ENCODE assay signal across 24 cellular contexts in genomic region chr15:89196241-89196640, GRCh38. TPM values are rescaled to one million over a fixed set of nuclear protein-coding genes. Genes with fewer than 3 reads are reported as not detected.
DNase-seq lines count a peak whose midpoint lies in the region; ATAC-seq and TF ChIP-seq lines count a peak whose summit lies in the region.
"Had no signal": no experiment of that assay in that cellular context is flagged by ENCODE, and none has a peak within 500 bp of the region (broad histone marks: within the 10 kb centered on the region; RNA-seq: fewer than 3 reads in every experiment).

No MANE protein-coding gene starts in this region.

- intact Hi-C loops in left ventricle myocardium inferior (cut with micrococcal nuclease) = no loop called here
- intact Hi-C loops in dorsolateral prefrontal cortex (cut with DNase I) = loop anchor here in 1 of 2 donors (10.0 kb wide), 1 partner anchor 291 kb away; no protein-coding TSS in a partner anchor

- H3K4me1 ChIP-seq in left ventricle myocardium inferior = peaks cover 59% of the 10 kb centered on the region
- H3K4me1 ChIP-seq in right atrium auricular region = peaks cover 0 to 17% of the 10 kb centered on the region in 2 donors
- peaks cover 38% of the 10 kb centered on the region for H3K4me1 ChIP-seq in osteoblast (ENCODE audit: insufficient read depth, low read length)
- H3K4me1 ChIP-seq: Peyer's patch, SJSA1, uterus had no signal

- no peak for TF ChIP-seq CTCF in left ventricle myocardium inferior (IDR thresholded peaks at IDR 0.05; ENCODE audit: borderline replicate concordance)
- no peak for TF ChIP-seq CTCF in right atrium auricular region (IDR thresholded peaks at IDR 0.05)
- no peak for TF ChIP-seq CTCF in dorsolateral prefrontal cortex (IDR thresholded peaks at IDR 0.05 in 54 of 56, conservative IDR thresholded peaks at IDR 0.05 in 2 of 56; ENCODE audit: low read depth in 1 of 56, partially characterized antibody in 56 of 56)
- TF ChIP-seq CTCF in osteoblast (IDR thresholded peaks at IDR 0.05; ENCODE audit: extremely low read depth, low read depth, low read length) = no peak
- no peak for TF ChIP-seq CTCF in type B pancreatic cell (conservative IDR thresholded peaks at IDR 0.05)

- H3K4me1 Mint-ChIP-seq in type B pancreatic cell (ENCODE audit: unreplicated experiment) = peaks cover 24% of the 10 kb centered on the region
- H3K4me1 Mint-ChIP-seq: memory B cell had no signal

- DNase-seq in left ventricle myocardium inferior (no peak), right atrium auricular region (ENCODE audit: low spot score) (no peak), dorsolateral prefrontal cortex (no peak), osteoblast (ENCODE audit: insufficient read length, low spot score, missing footprints) (peak; percentile 77), type B pancreatic cell (ENCODE audit: extremely low spot score, unreplicated experiment) (no peak), NCI-H526 (lab: John Stamatoyannopoulos, UW) (no peak), NCI-H510A treated with DMSO at 0.1 percent for 48 hours (lab: John Stamatoyannopoulos, UW) (no peak)
- DNase-seq: activated CD4-positive, alpha-beta T cell treated with anti-CD3 and anti-CD28 coated beads, Interleukin-2, amount 50 U/mL, for 1 hour; effector CD8-positive, alpha-beta T cell; Peyer's patch; retina; uterus had no signal

- H3K36me3 ChIP-seq in left ventricle myocardium inferior (peaks cover 83% of the 10 kb centered on the region), right atrium auricular region (peaks cover 71% of the 10 kb centered on the region), osteoblast (ENCODE audit: insufficient read depth, low read length) (peaks cover 44% of the 10 kb centered on the region)
- H3K36me3 ChIP-seq: uterus had no signal

- H4K20me1 ChIP-seq in osteoblast (ENCODE audit: insufficient read depth, low read length) = no peaks in the 10 kb centered on the region
- H4K20me1 ChIP-seq: BLaER1 treated with 17β-estradiol and CSF1 and Interleukin-3, amounts not matched to agents 10 nM and 100 nM had no signal

- H2AFZ ChIP-seq in osteoblast (ENCODE audit: low read length) = no peak overlapping the region

- H3K4me3 ChIP-seq in left ventricle myocardium inferior (no peak overlapping the region), right atrium auricular region (no peak overlapping the region), dorsolateral prefrontal cortex (no peak overlapping the region), osteoblast (ENCODE audit: insufficient read depth, low read length) (no peak overlapping the region)
- H3K4me3 ChIP-seq: BLaER1 treated with 17β-estradiol and CSF1 and Interleukin-3, amounts not matched to agents 10 nM and 100 nM; Peyer's patch; SJSA1; stomach; uterus had no signal

- no peaks in the 10 kb centered on the region for H3K79me2 ChIP-seq in osteoblast (ENCODE audit: insufficient read depth, low read length)

- H3K36me3 Mint-ChIP-seq in type B pancreatic cell = peaks cover 17% of the 10 kb centered on the region

- H3K4me2 ChIP-seq in osteoblast (ENCODE audit: insufficient read depth, low read length) = peak overlapping the region; percentile 10
- H3K4me2 ChIP-seq: BLaER1 treated with 17β-estradiol and CSF1 and Interleukin-3, amounts not matched to agents 10 nM and 100 nM had no signal

- H3K27me3 Mint-ChIP-seq in type B pancreatic cell = no peaks in the 10 kb centered on the region
- H3K27me3 Mint-ChIP-seq: memory B cell had no signal

- H3K27ac ChIP-seq in left ventricle myocardium inferior (replicated peaks) (peak overlapping the region; percentile 66), right atrium auricular region (peak overlapping the region in 1 of 2 donors; percentile 45), dorsolateral prefrontal cortex (peak overlapping the region in 57 of 59 donors; percentile 7 to 99 (median 92)), osteoblast (ENCODE audit: low read depth, low read length) (peak overlapping the region; percentile 84)
- H3K27ac ChIP-seq: BLaER1 treated with 17β-estradiol and CSF1 and Interleukin-3, amounts not matched to agents 10 nM and 100 nM; Peyer's patch; SJSA1; uterus had no signal

- H3K27me3 ChIP-seq in left ventricle myocardium inferior (ENCODE audit: low read depth) (no peaks in the 10 kb centered on the region), right atrium auricular region (no peaks in the 10 kb centered on the region), dorsolateral prefrontal cortex (no peaks in the 10 kb centered on the region), osteoblast (ENCODE audit: insufficient read depth, low read length) (no peaks in the 10 kb centered on the region)
- H3K27me3 ChIP-seq: BLaER1 treated with 17β-estradiol and CSF1 and Interleukin-3, amounts not matched to agents 10 nM and 100 nM; Peyer's patch; SJSA1; stomach; uterus had no signal

- no peaks in the 10 kb centered on the region for H3K9me3 Mint-ChIP-seq in type B pancreatic cell
- H3K9me3 Mint-ChIP-seq: memory B cell had no signal

- no peak for ATAC-seq in HG03378 (IDR thresholded peaks at IDR 0.05; ENCODE audit: unreplicated experiment)

- H3K27ac Mint-ChIP-seq in type B pancreatic cell = peak overlapping the region; percentile 41
- H3K27ac Mint-ChIP-seq: memory B cell had no signal

- no peak overlapping the region for H3K4me3 Mint-ChIP-seq in type B pancreatic cell
- H3K4me3 Mint-ChIP-seq: memory B cell had no signal

- H3K9me3 ChIP-seq in left ventricle myocardium inferior (replicated peaks) (no peaks in the 10 kb centered on the region), right atrium auricular region (no peaks in the 10 kb centered on the region), osteoblast (ENCODE audit: low read depth, low read length) (no peaks in the 10 kb centered on the region)
- H3K9me3 ChIP-seq: BLaER1 treated with 17β-estradiol and CSF1 and Interleukin-3, amounts not matched to agents 10 nM and 100 nM; Peyer's patch; SJSA1; stomach; uterus had no signal

RNA-seq across cellular contexts. Expression of gene RLBP1, which starts 25.1 kb away (rescaled TPM):
- not detected for total RNA-seq in left ventricle myocardium inferior
- not detected for total RNA-seq in right atrium auricular region
- total RNA-seq in dorsolateral prefrontal cortex = 10 to 100 TPM in 18 of 120 experiments, 1 to 10 TPM in 102; 1.7 to 21.4 (median 6.2) TPM
- under 0.01 TPM in 2 replicates for total RNA-seq in osteoblast
- not detected in 2 replicates for total RNA-seq in type B pancreatic cell (ENCODE audit: low replicate concordance)
- total RNA-seq: aorta; H1; IMR-90; myocyte; NCI-H460; omental fat pad; Peyer's patch; SJSA1; T-helper 1 cell treated with Interleukin-12 subunit alpha and Interleukin-12 subunit beta and Interleukin-4 antibody, amounts not matched to agents 30 ng/mL and 1 ng/mL, for 36 hours; uterus had no signal

RNA-seq across cellular contexts. Expression of gene FANCI, which starts 47.5 kb away (rescaled TPM):
- total RNA-seq in left ventricle myocardium inferior = 2.7 TPM
- 1 to 10 TPM in 1 of 2 donors, under 1 TPM in 1; 0.79 to 1.6 TPM for total RNA-seq in right atrium auricular region
- total RNA-seq in dorsolateral prefrontal cortex = 10 to 100 TPM in 41 of 120 experiments, 1 to 10 TPM in 79; 5.2 to 24.3 (median 8.9) TPM
- 11.8 and 59.4 TPM in 2 replicates for total RNA-seq in osteoblast
- total RNA-seq in type B pancreatic cell (ENCODE audit: low replicate concordance) = 31.7 and 66.8 TPM in 2 replicates
